ENCODE assay signal across 1 cellular context in the genomic region with DNA sequence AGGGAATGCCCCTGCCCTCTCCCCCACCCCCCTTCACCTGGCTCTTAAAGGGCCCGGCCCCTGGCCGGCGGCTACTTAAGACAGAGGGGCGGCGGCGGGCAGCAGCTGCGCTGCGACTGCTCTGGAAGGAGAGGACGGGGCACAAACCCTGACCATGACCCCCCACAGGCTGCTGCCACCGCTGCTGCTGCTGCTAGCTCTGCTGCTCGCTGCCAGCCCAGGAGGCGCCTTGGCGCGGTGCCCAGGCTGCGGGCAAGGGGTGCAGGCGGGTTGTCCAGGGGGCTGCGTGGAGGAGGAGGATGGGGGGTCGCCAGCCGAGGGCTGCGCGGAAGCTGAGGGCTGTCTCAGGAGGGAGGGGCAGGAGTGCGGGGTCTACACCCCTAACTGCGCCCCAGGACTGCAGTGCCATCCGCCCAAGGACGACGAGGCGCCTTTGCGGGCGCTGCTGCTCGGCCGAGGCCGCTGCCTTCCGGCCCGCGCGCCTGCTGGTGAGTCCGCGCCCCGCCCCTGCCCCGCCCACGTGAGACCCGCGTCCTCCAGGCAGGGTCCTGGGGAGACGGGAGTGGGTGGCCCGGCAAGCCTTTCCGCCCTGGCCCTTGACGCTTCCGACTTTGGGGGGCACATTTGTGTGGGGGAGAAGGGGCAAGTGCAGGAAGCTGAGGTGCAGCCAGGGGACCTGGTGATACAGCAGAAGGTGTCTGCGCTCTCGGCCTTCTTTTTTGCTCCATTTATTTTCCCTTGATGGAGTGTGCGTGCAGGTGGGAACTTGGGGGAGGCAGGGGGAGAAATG.
TF ChIP-seq lines count a peak whose summit lies in the region.

A gene with protein sequence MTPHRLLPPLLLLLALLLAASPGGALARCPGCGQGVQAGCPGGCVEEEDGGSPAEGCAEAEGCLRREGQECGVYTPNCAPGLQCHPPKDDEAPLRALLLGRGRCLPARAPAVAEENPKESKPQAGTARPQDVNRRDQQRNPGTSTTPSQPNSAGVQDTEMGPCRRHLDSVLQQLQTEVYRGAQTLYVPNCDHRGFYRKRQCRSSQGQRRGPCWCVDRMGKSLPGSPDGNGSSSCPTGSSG (plus strand): TSS at position 104 of the 790 bp plus-strand sequence. CDS start 51 bp downstream, at position 155.

TF ChIP-seq in HepG2, 621 proteins besides CTCF, POLR2A, EP300 and RAD21 (continued from another document and continues in another):
- TF ChIP-seq, protein P1, sequence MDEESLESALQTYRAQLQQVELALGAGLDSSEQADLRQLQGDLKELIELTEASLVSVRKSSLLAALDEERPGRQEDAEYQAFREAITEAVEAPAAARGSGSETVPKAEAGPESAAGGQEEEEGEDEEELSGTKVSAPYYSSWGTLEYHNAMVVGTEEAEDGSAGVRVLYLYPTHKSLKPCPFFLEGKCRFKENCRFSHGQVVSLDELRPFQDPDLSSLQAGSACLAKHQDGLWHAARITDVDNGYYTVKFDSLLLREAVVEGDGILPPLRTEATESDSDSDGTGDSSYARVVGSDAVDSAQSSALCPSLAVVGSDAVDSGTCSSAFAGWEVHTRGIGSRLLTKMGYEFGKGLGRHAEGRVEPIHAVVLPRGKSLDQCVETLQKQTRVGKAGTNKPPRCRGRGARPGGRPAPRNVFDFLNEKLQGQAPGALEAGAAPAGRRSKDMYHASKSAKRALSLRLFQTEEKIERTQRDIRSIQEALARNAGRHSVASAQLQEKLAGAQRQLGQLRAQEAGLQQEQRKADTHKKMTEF (CRISPR knock-in tag; IDR thresholded peaks at IDR 0.05), result no peak
- no peak for TF ChIP-seq IRX3 (CRISPR knock-in tag; IDR thresholded peaks at IDR 0.05; ENCODE audit: borderline replicate concordance, low read depth)
- no peak for TF ChIP-seq TCF7 (IDR thresholded peaks at IDR 0.05; ENCODE audit: low read depth)
- TF ChIP-seq, protein P2, sequence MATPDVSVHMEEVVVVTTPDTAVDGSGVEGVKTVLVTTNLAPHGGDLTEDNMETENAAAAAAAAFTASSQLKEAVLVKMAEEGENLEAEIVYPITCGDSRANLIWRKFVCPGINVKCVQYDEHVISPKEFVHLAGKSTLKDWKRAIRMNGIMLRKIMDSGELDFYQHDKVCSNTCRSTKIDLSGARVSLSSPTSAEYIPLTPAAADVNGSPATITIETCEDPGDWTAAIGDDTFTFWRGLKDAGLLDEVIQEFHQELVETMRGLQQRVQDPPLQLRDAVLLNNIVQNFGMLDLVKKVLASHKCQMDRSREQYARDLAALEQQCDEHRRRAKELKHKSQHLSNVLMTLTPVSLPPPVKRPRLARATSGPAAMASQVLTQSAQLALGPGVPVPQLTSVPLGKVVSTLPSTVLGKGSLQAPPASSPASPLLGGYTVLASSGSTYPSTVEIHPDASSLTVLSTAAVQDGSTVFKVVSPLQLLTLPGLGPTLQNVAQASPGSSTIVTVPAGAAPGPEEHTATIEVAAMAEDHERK (CRISPR knock-in tag; IDR thresholded peaks at IDR 0.05; ENCODE audit: low read depth), result no peak
- no peak for TF ChIP-seq ZBTB21 (CRISPR knock-in tag; IDR thresholded peaks at IDR 0.05)
- TF ChIP-seq, protein P3, sequence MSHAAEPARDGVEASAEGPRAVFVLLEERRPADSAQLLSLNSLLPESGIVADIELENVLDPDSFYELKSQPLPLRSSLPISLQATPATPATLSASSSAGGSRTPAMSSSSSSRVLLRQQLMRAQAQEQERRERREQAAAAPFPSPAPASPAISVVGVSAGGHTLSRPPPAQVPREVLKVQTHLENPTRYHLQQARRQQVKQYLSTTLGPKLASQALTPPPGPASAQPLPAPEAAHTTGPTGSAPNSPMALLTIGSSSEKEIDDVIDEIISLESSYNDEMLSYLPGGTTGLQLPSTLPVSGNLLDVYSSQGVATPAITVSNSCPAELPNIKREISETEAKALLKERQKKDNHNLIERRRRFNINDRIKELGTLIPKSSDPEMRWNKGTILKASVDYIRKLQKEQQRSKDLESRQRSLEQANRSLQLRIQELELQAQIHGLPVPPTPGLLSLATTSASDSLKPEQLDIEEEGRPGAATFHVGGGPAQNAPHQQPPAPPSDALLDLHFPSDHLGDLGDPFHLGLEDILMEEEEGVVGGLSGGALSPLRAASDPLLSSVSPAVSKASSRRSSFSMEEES (CRISPR knock-in tag; IDR thresholded peaks at IDR 0.05), result no peak
- TF ChIP-seq GPN1 (CRISPR knock-in tag; IDR thresholded peaks at IDR 0.05; ENCODE audit: borderline replicate concordance), result no peak
- TF ChIP-seq, protein P4, sequence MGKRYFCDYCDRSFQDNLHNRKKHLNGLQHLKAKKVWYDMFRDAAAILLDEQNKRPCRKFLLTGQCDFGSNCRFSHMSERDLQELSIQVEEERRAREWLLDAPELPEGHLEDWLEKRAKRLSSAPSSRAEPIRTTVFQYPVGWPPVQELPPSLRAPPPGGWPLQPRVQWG (CRISPR knock-in tag; IDR thresholded peaks at IDR 0.05; ENCODE audit: borderline replicate concordance, low read depth), result no peak
- TF ChIP-seq, protein P5, sequence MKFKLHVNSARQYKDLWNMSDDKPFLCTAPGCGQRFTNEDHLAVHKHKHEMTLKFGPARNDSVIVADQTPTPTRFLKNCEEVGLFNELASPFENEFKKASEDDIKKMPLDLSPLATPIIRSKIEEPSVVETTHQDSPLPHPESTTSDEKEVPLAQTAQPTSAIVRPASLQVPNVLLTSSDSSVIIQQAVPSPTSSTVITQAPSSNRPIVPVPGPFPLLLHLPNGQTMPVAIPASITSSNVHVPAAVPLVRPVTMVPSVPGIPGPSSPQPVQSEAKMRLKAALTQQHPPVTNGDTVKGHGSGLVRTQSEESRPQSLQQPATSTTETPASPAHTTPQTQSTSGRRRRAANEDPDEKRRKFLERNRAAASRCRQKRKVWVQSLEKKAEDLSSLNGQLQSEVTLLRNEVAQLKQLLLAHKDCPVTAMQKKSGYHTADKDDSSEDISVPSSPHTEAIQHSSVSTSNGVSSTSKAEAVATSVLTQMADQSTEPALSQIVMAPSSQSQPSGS (CRISPR knock-in tag; IDR thresholded peaks at IDR 0.05), result no peak
- TF ChIP-seq ASH2L (IDR thresholded peaks at IDR 0.05; ENCODE audit: insufficient read length, low read depth, low read length), result no peak
- peak; percentile 24; the same call in 1 of the 2 replicates for TF ChIP-seq KDM5B (CRISPR knock-in tag; IDR thresholded peaks at IDR 0.05; ENCODE audit: borderline replicate concordance)
- no peak for TF ChIP-seq ZBTB3 (CRISPR knock-in tag; IDR thresholded peaks at IDR 0.05; ENCODE audit: borderline replicate concordance, low read depth)
- TF ChIP-seq, protein P6, sequence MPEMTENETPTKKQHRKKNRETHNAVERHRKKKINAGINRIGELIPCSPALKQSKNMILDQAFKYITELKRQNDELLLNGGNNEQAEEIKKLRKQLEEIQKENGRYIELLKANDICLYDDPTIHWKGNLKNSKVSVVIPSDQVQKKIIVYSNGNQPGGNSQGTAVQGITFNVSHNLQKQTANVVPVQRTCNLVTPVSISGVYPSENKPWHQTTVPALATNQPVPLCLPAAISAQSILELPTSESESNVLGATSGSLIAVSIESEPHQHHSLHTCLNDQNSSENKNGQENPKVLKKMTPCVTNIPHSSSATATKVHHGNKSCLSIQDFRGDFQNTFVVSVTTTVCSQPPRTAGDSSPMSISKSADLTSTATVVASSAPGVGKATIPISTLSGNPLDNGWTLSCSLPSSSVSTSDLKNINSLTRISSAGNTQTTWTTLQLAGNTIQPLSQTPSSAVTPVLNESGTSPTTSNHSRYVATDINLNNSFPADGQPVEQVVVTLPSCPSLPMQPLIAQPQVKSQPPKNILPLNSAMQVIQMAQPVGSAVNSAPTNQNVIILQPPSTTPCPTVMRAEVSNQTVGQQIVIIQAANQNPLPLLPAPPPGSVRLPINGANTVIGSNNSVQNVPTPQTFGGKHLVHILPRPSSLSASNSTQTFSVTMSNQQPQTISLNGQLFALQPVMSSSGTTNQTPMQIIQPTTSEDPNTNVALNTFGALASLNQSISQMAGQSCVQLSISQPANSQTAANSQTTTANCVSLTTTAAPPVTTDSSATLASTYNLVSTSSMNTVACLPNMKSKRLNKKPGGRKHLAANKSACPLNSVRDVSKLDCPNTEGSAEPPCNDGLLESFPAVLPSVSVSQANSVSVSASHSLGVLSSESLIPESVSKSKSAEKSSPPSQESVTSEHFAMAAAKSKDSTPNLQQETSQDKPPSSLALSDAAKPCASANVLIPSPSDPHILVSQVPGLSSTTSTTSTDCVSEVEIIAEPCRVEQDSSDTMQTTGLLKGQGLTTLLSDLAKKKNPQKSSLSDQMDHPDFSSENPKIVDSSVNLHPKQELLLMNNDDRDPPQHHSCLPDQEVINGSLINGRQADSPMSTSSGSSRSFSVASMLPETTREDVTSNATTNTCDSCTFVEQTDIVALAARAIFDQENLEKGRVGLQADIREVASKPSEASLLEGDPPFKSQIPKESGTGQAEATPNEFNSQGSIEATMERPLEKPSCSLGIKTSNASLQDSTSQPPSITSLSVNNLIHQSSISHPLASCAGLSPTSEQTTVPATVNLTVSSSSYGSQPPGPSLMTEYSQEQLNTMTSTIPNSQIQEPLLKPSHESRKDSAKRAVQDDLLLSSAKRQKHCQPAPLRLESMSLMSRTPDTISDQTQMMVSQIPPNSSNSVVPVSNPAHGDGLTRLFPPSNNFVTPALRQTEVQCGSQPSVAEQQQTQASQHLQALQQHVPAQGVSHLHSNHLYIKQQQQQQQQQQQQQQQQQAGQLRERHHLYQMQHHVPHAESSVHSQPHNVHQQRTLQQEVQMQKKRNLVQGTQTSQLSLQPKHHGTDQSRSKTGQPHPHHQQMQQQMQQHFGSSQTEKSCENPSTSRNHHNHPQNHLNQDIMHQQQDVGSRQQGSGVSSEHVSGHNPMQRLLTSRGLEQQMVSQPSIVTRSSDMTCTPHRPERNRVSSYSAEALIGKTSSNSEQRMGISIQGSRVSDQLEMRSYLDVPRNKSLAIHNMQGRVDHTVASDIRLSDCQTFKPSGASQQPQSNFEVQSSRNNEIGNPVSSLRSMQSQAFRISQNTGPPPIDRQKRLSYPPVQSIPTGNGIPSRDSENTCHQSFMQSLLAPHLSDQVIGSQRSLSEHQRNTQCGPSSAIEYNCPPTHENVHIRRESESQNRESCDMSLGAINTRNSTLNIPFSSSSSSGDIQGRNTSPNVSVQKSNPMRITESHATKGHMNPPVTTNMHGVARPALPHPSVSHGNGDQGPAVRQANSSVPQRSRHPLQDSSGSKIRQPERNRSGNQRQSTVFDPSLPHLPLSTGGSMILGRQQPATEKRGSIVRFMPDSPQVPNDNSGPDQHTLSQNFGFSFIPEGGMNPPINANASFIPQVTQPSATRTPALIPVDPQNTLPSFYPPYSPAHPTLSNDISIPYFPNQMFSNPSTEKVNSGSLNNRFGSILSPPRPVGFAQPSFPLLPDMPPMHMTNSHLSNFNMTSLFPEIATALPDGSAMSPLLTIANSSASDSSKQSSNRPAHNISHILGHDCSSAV (CRISPR knock-in tag; IDR thresholded peaks at IDR 0.05; ENCODE audit: borderline replicate concordance), result no peak
- TF ChIP-seq ZNF296 (CRISPR knock-in tag; conservative IDR thresholded peaks at IDR 0.05), result no peak
- TF ChIP-seq, protein P7, sequence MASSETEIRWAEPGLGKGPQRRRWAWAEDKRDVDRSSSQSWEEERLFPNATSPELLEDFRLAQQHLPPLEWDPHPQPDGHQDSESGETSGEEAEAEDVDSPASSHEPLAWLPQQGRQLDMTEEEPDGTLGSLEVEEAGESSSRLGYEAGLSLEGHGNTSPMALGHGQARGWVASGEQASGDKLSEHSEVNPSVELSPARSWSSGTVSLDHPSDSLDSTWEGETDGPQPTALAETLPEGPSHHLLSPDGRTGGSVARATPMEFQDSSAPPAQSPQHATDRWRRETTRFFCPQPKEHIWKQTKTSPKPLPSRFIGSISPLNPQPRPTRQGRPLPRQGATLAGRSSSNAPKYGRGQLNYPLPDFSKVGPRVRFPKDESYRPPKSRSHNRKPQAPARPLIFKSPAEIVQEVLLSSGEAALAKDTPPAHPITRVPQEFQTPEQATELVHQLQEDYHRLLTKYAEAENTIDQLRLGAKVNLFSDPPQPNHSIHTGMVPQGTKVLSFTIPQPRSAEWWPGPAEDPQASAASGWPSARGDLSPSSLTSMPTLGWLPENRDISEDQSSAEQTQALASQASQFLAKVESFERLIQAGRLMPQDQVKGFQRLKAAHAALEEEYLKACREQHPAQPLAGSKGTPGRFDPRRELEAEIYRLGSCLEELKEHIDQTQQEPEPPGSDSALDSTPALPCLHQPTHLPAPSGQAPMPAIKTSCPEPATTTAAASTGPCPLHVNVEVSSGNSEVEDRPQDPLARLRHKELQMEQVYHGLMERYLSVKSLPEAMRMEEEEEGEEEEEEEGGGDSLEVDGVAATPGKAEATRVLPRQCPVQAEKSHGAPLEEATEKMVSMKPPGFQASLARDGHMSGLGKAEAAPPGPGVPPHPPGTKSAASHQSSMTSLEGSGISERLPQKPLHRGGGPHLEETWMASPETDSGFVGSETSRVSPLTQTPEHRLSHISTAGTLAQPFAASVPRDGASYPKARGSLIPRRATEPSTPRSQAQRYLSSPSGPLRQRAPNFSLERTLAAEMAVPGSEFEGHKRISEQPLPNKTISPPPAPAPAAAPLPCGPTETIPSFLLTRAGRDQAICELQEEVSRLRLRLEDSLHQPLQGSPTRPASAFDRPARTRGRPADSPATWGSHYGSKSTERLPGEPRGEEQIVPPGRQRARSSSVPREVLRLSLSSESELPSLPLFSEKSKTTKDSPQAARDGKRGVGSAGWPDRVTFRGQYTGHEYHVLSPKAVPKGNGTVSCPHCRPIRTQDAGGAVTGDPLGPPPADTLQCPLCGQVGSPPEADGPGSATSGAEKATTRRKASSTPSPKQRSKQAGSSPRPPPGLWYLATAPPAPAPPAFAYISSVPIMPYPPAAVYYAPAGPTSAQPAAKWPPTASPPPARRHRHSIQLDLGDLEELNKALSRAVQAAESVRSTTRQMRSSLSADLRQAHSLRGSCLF (CRISPR knock-in tag; IDR thresholded peaks at IDR 0.05; ENCODE audit: borderline replicate concordance), result no peak
- peak; percentile 73; the same call in 1 of the 2 replicates for TF ChIP-seq GABPB1 (CRISPR knock-in tag; IDR thresholded peaks at IDR 0.05)
- TF ChIP-seq, protein P8, sequence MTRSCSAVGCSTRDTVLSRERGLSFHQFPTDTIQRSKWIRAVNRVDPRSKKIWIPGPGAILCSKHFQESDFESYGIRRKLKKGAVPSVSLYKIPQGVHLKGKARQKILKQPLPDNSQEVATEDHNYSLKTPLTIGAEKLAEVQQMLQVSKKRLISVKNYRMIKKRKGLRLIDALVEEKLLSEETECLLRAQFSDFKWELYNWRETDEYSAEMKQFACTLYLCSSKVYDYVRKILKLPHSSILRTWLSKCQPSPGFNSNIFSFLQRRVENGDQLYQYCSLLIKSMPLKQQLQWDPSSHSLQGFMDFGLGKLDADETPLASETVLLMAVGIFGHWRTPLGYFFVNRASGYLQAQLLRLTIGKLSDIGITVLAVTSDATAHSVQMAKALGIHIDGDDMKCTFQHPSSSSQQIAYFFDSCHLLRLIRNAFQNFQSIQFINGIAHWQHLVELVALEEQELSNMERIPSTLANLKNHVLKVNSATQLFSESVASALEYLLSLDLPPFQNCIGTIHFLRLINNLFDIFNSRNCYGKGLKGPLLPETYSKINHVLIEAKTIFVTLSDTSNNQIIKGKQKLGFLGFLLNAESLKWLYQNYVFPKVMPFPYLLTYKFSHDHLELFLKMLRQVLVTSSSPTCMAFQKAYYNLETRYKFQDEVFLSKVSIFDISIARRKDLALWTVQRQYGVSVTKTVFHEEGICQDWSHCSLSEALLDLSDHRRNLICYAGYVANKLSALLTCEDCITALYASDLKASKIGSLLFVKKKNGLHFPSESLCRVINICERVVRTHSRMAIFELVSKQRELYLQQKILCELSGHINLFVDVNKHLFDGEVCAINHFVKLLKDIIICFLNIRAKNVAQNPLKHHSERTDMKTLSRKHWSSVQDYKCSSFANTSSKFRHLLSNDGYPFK (CRISPR knock-in tag; IDR thresholded peaks at IDR 0.05; ENCODE audit: borderline replicate concordance), result no peak
- TF ChIP-seq CC2D1A (CRISPR knock-in tag; IDR thresholded peaks at IDR 0.05), result no peak
- TF ChIP-seq ZNF7 (CRISPR knock-in tag; IDR thresholded peaks at IDR 0.05), result no peak
- TF ChIP-seq, protein P9, sequence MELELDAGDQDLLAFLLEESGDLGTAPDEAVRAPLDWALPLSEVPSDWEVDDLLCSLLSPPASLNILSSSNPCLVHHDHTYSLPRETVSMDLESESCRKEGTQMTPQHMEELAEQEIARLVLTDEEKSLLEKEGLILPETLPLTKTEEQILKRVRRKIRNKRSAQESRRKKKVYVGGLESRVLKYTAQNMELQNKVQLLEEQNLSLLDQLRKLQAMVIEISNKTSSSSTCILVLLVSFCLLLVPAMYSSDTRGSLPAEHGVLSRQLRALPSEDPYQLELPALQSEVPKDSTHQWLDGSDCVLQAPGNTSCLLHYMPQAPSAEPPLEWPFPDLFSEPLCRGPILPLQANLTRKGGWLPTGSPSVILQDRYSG (CRISPR knock-in tag; IDR thresholded peaks at IDR 0.05), result no peak
